ENCODE assay signal across 39 cellular contexts in genomic region chrX:394830-395229, GRCh38.
"Had no signal": no experiment of that assay in that cellular context is flagged by ENCODE, and none has a peak within 500 bp of the region (broad histone marks: within the 10 kb centered on the region; RNA-seq: fewer than 3 reads in every experiment).

No MANE protein-coding gene starts in this region.

- H3K36me3 ChIP-seq: adrenal gland, ascending aorta, brain microvascular endothelial cell, breast epithelium, cardiac muscle cell had no signal

- H3K27ac ChIP-seq: adrenal gland, ascending aorta, body of pancreas, brain microvascular endothelial cell, breast epithelium, cardiac muscle cell had no signal

- H3K4me3 ChIP-seq: adrenal gland, ascending aorta, body of pancreas, breast epithelium, cardiac muscle cell had no signal

- H3K27me3 ChIP-seq: adrenal gland, ascending aorta, body of pancreas, brain microvascular endothelial cell, breast epithelium, cardiac muscle cell had no signal

- H3K27me3 Mint-ChIP-seq: activated naive CD4-positive, alpha-beta T cell treated with anti-CD3 and anti-CD28 coated beads, Interleukin-2, amount 10 ng/mL, durations not matched to agents 7 days and 5 days; activated naive CD4-positive, alpha-beta T cell treated with anti-CD3 and anti-CD28 coated beads, Interleukin-2, amount 50 U/mL, for 24 hours; activated naive CD8-positive, alpha-beta T cell; activated naive CD8-positive, alpha-beta T cell treated with anti-CD3 and anti-CD28 coated beads for 36 hours; activated naive CD8-positive, alpha-beta T cell treated with anti-CD3 and anti-CD28 coated beads, Interleukin-2, amount 10 ng/mL, durations not matched to agents 7 days and 5 days; activated naive CD8-positive, alpha-beta T cell treated with anti-CD3 and anti-CD28 coated beads, Interleukin-2, amount 50 U/mL, for 24 hours; activated T-cell treated with anti-CD3 and anti-CD28 coated beads, Interleukin-2, amount 50 U/mL, for 24 hours; activated T-helper 17 cell treated with anti-CD3 and anti-CD28 coated beads, Interleukin-2, amount 50 U/mL, for 72 hours; brain; central memory CD8-positive, alpha-beta T cell had no signal

- H3K4me1 ChIP-seq: adrenal gland, ascending aorta, body of pancreas, breast epithelium had no signal

- H3K9me3 ChIP-seq: adrenal gland, ascending aorta, body of pancreas, breast epithelium had no signal

- ATAC-seq: activated naive CD4-positive, alpha-beta T cell treated with anti-CD3 and anti-CD28 coated beads, Interleukin-2, amount 50 U/mL, for 72 hours; activated naive CD8-positive, alpha-beta T cell treated with anti-CD3 and anti-CD28 coated beads, Interleukin-2, amount 50 U/mL, for 24 hours; activated T-cell treated with anti-CD3 and anti-CD28 coated beads, Interleukin-2, amount 50 U/mL, for 4 hours; activated T-cell treated with anti-CD3 and anti-CD28 coated beads, Interleukin-2, amount 50 U/mL, for 72 hours; activated T-helper 17 cell treated with anti-CD3 and anti-CD28 coated beads, Interleukin-2, amount 50 U/mL, for 72 hours; body of pancreas had no signal

- H3K9me3 Mint-ChIP-seq: activated naive CD4-positive, alpha-beta T cell treated with anti-CD3 and anti-CD28 coated beads for 36 hours; activated naive CD4-positive, alpha-beta T cell treated with anti-CD3 and anti-CD28 coated beads, Interleukin-2, amount 10 ng/mL, durations not matched to agents 7 days and 5 days; activated naive CD4-positive, alpha-beta T cell treated with anti-CD3 and anti-CD28 coated beads, Interleukin-2, amount 50 U/mL, for 24 hours; activated naive CD4-positive, alpha-beta T cell treated with anti-CD3 and anti-CD28 coated beads, Interleukin-2, amount 50 U/mL, for 72 hours; activated naive CD8-positive, alpha-beta T cell treated with anti-CD3 and anti-CD28 coated beads for 36 hours; activated naive CD8-positive, alpha-beta T cell treated with anti-CD3 and anti-CD28 coated beads, Interleukin-2, amount 10 ng/mL, durations not matched to agents 7 days and 5 days; activated naive CD8-positive, alpha-beta T cell treated with anti-CD3 and anti-CD28 coated beads, Interleukin-2, amount 50 U/mL, for 24 hours; activated T-cell treated with anti-CD3 and anti-CD28 coated beads, Interleukin-2, amount 50 U/mL, for 24 hours; activated T-cell treated with anti-CD3 and anti-CD28 coated beads, Interleukin-2, amount 50 U/mL, for 4 hours; activated T-cell treated with anti-CD3 and anti-CD28 coated beads, Interleukin-2, amount 50 U/mL, for 72 hours; activated T-helper 1 cell treated with anti-CD3 and anti-CD28 coated beads, Interleukin-12 subunit alpha, Interleukin-12 subunit beta, Interleukin-2, Interleukin-4 antibody, amounts not matched to agents 30 ng/mL and 10 ng/mL and 1 ng/mL, durations not matched to agents 14 hours and 24 hours and 36 hours; activated T-helper 17 cell treated with anti-CD3 and anti-CD28 coated beads, Interleukin-2, amount 50 U/mL, for 72 hours; activated T-helper 2 cell treated with anti-CD3 and anti-CD28 coated beads, Interferon-gamma antibody, Interleukin-2, Interleukin-4, amounts not matched to agents 10 μg/mL and 5 μg/mL and 100 μg/mL, durations not matched to agents 14 hours and 24 hours and 36 hours; central memory CD8-positive, alpha-beta T cell had no signal

- H3K4me1 Mint-ChIP-seq: activated naive CD4-positive, alpha-beta T cell treated with anti-CD3 and anti-CD28 coated beads, Interleukin-2, amount 10 ng/mL, durations not matched to agents 7 days and 5 days; activated naive CD4-positive, alpha-beta T cell treated with anti-CD3 and anti-CD28 coated beads, Interleukin-2, amount 50 U/mL, for 24 hours; activated naive CD8-positive, alpha-beta T cell treated with anti-CD3 and anti-CD28 coated beads for 36 hours; activated naive CD8-positive, alpha-beta T cell treated with anti-CD3 and anti-CD28 coated beads, Interleukin-2, amount 10 ng/mL, durations not matched to agents 7 days and 5 days; activated naive CD8-positive, alpha-beta T cell treated with anti-CD3 and anti-CD28 coated beads, Interleukin-2, amount 50 U/mL, for 24 hours; activated T-helper 17 cell treated with anti-CD3 and anti-CD28 coated beads, Interleukin-2, amount 50 U/mL, for 72 hours; central memory CD8-positive, alpha-beta T cell had no signal

- FAIRE-seq: astrocyte, bronchial epithelial cell had no signal

- DNase-seq: activated effector memory CD4-positive, alpha-beta T cell treated with anti-CD3 and anti-CD28 coated beads, Interleukin-2, amount 50 U/mL, for 16 hours; activated effector memory CD4-positive, alpha-beta T cell treated with Interleukin-2 at 50 U/mL for 16 hours; activated gamma-delta T cell; activated gamma-delta T cell treated with Interleukin-2 at 50 U/mL for 16 hours; activated naive CD4-positive, alpha-beta T cell; activated naive CD4-positive, alpha-beta T cell treated with anti-CD3 and anti-CD28 coated beads for 36 hours; activated naive CD4-positive, alpha-beta T cell treated with anti-CD3 and anti-CD28 coated beads, Interleukin-2, amount 10 ng/mL, durations not matched to agents 7 days and 5 days; activated naive CD4-positive, alpha-beta T cell treated with anti-CD3 and anti-CD28 coated beads, Interleukin-2, amount 50 U/mL, for 16 hours; activated naive CD4-positive, alpha-beta T cell treated with Interleukin-2 at 50 U/mL for 16 hours; activated naive CD8-positive, alpha-beta T cell treated with anti-CD3 and anti-CD28 coated beads for 36 hours; activated naive CD8-positive, alpha-beta T cell treated with anti-CD3 and anti-CD28 coated beads, Interleukin-2, amount 10 ng/mL, durations not matched to agents 7 days and 5 days; activated naive CD8-positive, alpha-beta T cell treated with anti-CD3 and anti-CD28 coated beads, Interleukin-2, amount 50 U/mL, for 24 hours; activated T-cell treated with anti-CD3 and anti-CD28 coated beads, Interleukin-2, amount 50 U/mL, for 1 hour; activated T-cell treated with anti-CD3 and anti-CD28 coated beads, Interleukin-2, amount 50 U/mL, for 24 hours; activated T-cell treated with anti-CD3 and anti-CD28 coated beads, Interleukin-2, amount 50 U/mL, for 4 hours; activated T-cell treated with anti-CD3 and anti-CD28 coated beads, Interleukin-2, amount 50 U/mL, for 48 hours; activated T-cell treated with anti-CD3 and anti-CD28 coated beads, Interleukin-2, amount 50 U/mL, for 72 hours; adrenal gland; amniotic stem cell; amygdala; anterior cingulate cortex; body of pancreas; brain microvascular endothelial cell; caudate nucleus; central memory CD4-positive, alpha-beta T cell; cerebellar nuclear complex had no signal

- H3K27ac Mint-ChIP-seq: activated naive CD4-positive, alpha-beta T cell treated with anti-CD3 and anti-CD28 coated beads for 36 hours; activated naive CD4-positive, alpha-beta T cell treated with anti-CD3 and anti-CD28 coated beads, Interleukin-2, amount 10 ng/mL, durations not matched to agents 7 days and 5 days; activated naive CD4-positive, alpha-beta T cell treated with anti-CD3 and anti-CD28 coated beads, Interleukin-2, amount 50 U/mL, for 24 hours; activated naive CD4-positive, alpha-beta T cell treated with anti-CD3 and anti-CD28 coated beads, Interleukin-2, amount 50 U/mL, for 72 hours; activated naive CD8-positive, alpha-beta T cell; activated naive CD8-positive, alpha-beta T cell treated with anti-CD3 and anti-CD28 coated beads for 36 hours; activated naive CD8-positive, alpha-beta T cell treated with anti-CD3 and anti-CD28 coated beads, Interleukin-2, amount 10 ng/mL, durations not matched to agents 7 days and 5 days; activated naive CD8-positive, alpha-beta T cell treated with anti-CD3 and anti-CD28 coated beads, Interleukin-2, amount 50 U/mL, for 24 hours; activated T-cell treated with anti-CD3 and anti-CD28 coated beads, Interleukin-2, amount 50 U/mL, for 24 hours; activated T-cell treated with anti-CD3 and anti-CD28 coated beads, Interleukin-2, amount 50 U/mL, for 72 hours; activated T-helper 1 cell treated with anti-CD3 and anti-CD28 coated beads, Interleukin-12 subunit alpha, Interleukin-12 subunit beta, Interleukin-2, Interleukin-4 antibody, amounts not matched to agents 30 ng/mL and 10 ng/mL and 1 ng/mL, durations not matched to agents 14 hours and 24 hours and 36 hours; activated T-helper 17 cell treated with anti-CD3 and anti-CD28 coated beads, Interleukin-2, amount 50 U/mL, for 72 hours; activated T-helper 2 cell treated with anti-CD3 and anti-CD28 coated beads, Interferon-gamma antibody, Interleukin-2, Interleukin-4, amounts not matched to agents 10 μg/mL and 5 μg/mL and 100 μg/mL, durations not matched to agents 14 hours and 24 hours and 36 hours; brain had no signal

- H3K4me3 Mint-ChIP-seq: activated naive CD4-positive, alpha-beta T cell treated with anti-CD3 and anti-CD28 coated beads for 36 hours; activated naive CD4-positive, alpha-beta T cell treated with anti-CD3 and anti-CD28 coated beads, Interleukin-2, amount 10 ng/mL, durations not matched to agents 7 days and 5 days; activated naive CD4-positive, alpha-beta T cell treated with anti-CD3 and anti-CD28 coated beads, Interleukin-2, amount 50 U/mL, for 24 hours; activated naive CD8-positive, alpha-beta T cell; activated naive CD8-positive, alpha-beta T cell treated with anti-CD3 and anti-CD28 coated beads for 36 hours; activated naive CD8-positive, alpha-beta T cell treated with anti-CD3 and anti-CD28 coated beads, Interleukin-2, amount 10 ng/mL, durations not matched to agents 7 days and 5 days; activated naive CD8-positive, alpha-beta T cell treated with anti-CD3 and anti-CD28 coated beads, Interleukin-2, amount 50 U/mL, for 24 hours; activated T-cell treated with anti-CD3 and anti-CD28 coated beads, Interleukin-2, amount 50 U/mL, for 24 hours; activated T-cell treated with anti-CD3 and anti-CD28 coated beads, Interleukin-2, amount 50 U/mL, for 4 hours; activated T-cell treated with anti-CD3 and anti-CD28 coated beads, Interleukin-2, amount 50 U/mL, for 72 hours; activated T-helper 1 cell treated with anti-CD3 and anti-CD28 coated beads, Interleukin-12 subunit alpha, Interleukin-12 subunit beta, Interleukin-2, Interleukin-4 antibody, amounts not matched to agents 30 ng/mL and 10 ng/mL and 1 ng/mL, durations not matched to agents 14 hours and 24 hours and 36 hours; activated T-helper 17 cell treated with anti-CD3 and anti-CD28 coated beads, Interleukin-2, amount 50 U/mL, for 72 hours; brain; central memory CD8-positive, alpha-beta T cell had no signal

- H3K36me3 Mint-ChIP-seq: activated naive CD4-positive, alpha-beta T cell treated with anti-CD3 and anti-CD28 coated beads, Interleukin-2, amount 10 ng/mL, durations not matched to agents 7 days and 5 days; activated naive CD4-positive, alpha-beta T cell treated with anti-CD3 and anti-CD28 coated beads, Interleukin-2, amount 50 U/mL, for 24 hours; activated naive CD4-positive, alpha-beta T cell treated with anti-CD3 and anti-CD28 coated beads, Interleukin-2, amount 50 U/mL, for 72 hours; activated naive CD8-positive, alpha-beta T cell; activated naive CD8-positive, alpha-beta T cell treated with anti-CD3 and anti-CD28 coated beads for 36 hours; activated naive CD8-positive, alpha-beta T cell treated with anti-CD3 and anti-CD28 coated beads, Interleukin-2, amount 10 ng/mL, durations not matched to agents 7 days and 5 days; brain had no signal
